Comparison of ENCODE assay signal across 1 cellular context in the genomic region with DNA sequence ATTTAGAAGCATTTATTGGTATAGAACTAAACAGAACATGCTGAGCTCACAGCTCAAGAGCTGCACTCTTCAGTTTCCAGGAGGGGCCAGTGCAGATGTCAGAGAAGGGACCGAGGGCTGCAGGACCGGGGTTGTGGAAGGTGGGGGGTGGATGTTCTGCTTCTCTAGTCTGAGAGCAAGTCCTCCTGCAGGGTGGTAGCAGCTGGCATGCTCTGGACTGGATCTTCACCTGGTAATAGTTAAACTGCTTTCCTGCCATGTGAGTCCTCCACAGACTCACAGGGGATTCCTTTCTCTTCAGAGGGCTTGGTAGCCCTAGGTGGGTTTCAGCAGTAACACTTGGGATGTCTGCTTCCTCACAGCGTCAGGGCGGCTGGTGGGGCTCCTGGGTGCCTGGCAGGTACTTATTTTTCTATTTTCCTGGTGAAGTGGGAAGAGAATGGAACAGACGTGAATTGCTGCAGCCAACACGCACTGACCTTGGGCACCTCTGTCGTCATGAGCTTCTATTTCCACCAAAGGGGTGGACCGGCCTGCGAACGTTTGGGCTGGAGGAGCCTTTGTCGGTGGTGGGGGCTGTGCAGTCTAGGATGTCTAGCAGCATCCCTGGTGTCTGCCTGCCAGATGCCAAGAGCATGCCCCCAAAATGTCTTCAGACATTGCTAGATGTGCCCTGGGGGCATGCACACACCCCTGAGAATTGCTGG.
TF ChIP-seq lines count a peak whose summit lies in the region.

No MANE protein-coding gene starts in this region.

TF ChIP-seq in H1, 55 proteins besides CTCF, POLR2A, EP300 and RAD21:
- TF ChIP-seq CHD2 (IDR thresholded peaks at IDR 0.05; ENCODE audit: low read length) (no peak), TEAD4 (IDR thresholded peaks at IDR 0.05; ENCODE audit: low read depth, low read length) (no peak), KDM1A (IDR thresholded peaks at IDR 0.05; ENCODE audit: borderline replicate concordance, low read length) (no peak), BRCA1 (IDR thresholded peaks at IDR 0.05; ENCODE audit: low read depth, low read length) (no peak), GTF2F1 (IDR thresholded peaks at IDR 0.05; ENCODE audit: borderline replicate concordance, low read depth, low read length) (no peak), USF2 (IDR thresholded peaks at IDR 0.05; ENCODE audit: low read length) (no peak), YY1 (IDR thresholded peaks at IDR 0.05; ENCODE audit: low read depth, low read length) (no peak)
- TF ChIP-seq, protein P1, sequence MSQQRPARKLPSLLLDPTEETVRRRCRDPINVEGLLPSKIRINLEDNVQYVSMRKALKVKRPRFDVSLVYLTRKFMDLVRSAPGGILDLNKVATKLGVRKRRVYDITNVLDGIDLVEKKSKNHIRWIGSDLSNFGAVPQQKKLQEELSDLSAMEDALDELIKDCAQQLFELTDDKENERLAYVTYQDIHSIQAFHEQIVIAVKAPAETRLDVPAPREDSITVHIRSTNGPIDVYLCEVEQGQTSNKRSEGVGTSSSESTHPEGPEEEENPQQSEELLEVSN (IDR thresholded peaks at IDR 0.05), result no peak
